ENCODE assay signal across 23 cellular contexts in genomic region chr1:170583186-170583585, GRCh38. TPM values are rescaled to one million over a fixed set of nuclear protein-coding genes. Genes with fewer than 3 reads are reported as not detected.
DNase-seq lines count a peak whose midpoint lies in the region; ATAC-seq, FAIRE-seq and TF ChIP-seq lines count a peak whose summit lies in the region.
"Had no signal": no experiment of that assay in that cellular context is flagged by ENCODE, and none has a peak within 500 bp of the region (broad histone marks: within the 10 kb centered on the region; RNA-seq: fewer than 3 reads in every experiment).

No MANE protein-coding gene starts in this region.

- POLR2A ChIA-PET in GM12878 (lab: Charles Lee): no interaction called here

- no peaks in the 10 kb centered on the region; the same call in 1 of the 2 replicates for H3F3A ChIP-seq in GM23338 (replicated peaks; ENCODE audit: low read depth)

- peaks cover 44% of the 10 kb centered on the region for H3K4me1 Mint-ChIP-seq in GM23338

- H2AFZ ChIP-seq in GM23338: no peak overlapping the region
- H2AFZ ChIP-seq in GM12878 (ENCODE audit: control insufficient read depth, low read depth, low read length): no peak overlapping the region

- SMC1A ChIA-PET in GM12878 (lab: Charles Lee; ENCODE audit: uncharacterized antibody, unreplicated experiment): interaction anchor here (0.8 to 3.1 kb wide), 6 partner anchors 8 to 74 kb away, joined by 3 to 13 read pairs (median 5); no protein-coding TSS in a partner anchor

- H3K4me2 ChIP-seq in GM23338: no peak overlapping the region
- no peak overlapping the region for H3K4me2 ChIP-seq in GM12878 (ENCODE audit: control insufficient read depth, insufficient read depth)

- in situ Hi-C loops in GM12878 (cut with MboI): no loop called here

- H3K27me3 ChIP-seq in GM23338 (ENCODE audit: insufficient read depth) (peaks cover 47% of the 10 kb centered on the region), GM12878 (replicated peaks in 1 of 2; ENCODE audit: control insufficient read depth in 2 of 2, insufficient read depth in 2 of 2, low read length in 1 of 2) (no peaks in the 10 kb centered on the region), WERI-Rb-1 (ENCODE audit: insufficient read depth, low read depth, severe bottlenecking) (no peaks in the 10 kb centered on the region)

- H3K4me3 ChIP-seq in GM23338 (no peak overlapping the region), GM12878 (no peak overlapping the region), WERI-Rb-1 (ENCODE audit: low read depth, low read length) (no peak overlapping the region)
- H3K4me3 ChIP-seq: MG63, SK-N-MC had no signal

- H3K79me2 ChIP-seq in GM23338 (replicated peaks; ENCODE audit: insufficient read depth): no peaks in the 10 kb centered on the region
- no peaks in the 10 kb centered on the region for H3K79me2 ChIP-seq in GM12878 (ENCODE audit: control insufficient read depth, insufficient read depth, low read length)

- TF ChIP-seq RAD21 in GM12878 (IDR thresholded peaks at IDR 0.05; ENCODE audit: insufficient read depth, low read depth, low read length): no peak

- peaks cover 11% of the 10 kb centered on the region for H3K27me3 Mint-ChIP-seq in GM23338 (ENCODE audit: insufficient read depth, low read depth, poor library complexity)

- no peaks in the 10 kb centered on the region for H3K9me3 Mint-ChIP-seq in GM23338

- H3K9me3 ChIP-seq in GM12878 (replicated peaks; ENCODE audit: control insufficient read depth, insufficient read depth, low read length) (no peaks in the 10 kb centered on the region), WERI-Rb-1 (ENCODE audit: severe bottlenecking) (no peaks in the 10 kb centered on the region)
- H3K9me3 ChIP-seq: MG63 had no signal

- no peaks in the 10 kb centered on the region for H3K36me3 Mint-ChIP-seq in GM23338 (ENCODE audit: low read depth)

- FAIRE-seq in GM12878 (lab: Jason Lieb, UNC): no peak
- FAIRE-seq: GM18507 had no signal

- intact Hi-C loops in GM12878 (cut with micrococcal nuclease; ENCODE audit: unreplicated experiment): no loop called here

- no peaks in the 10 kb centered on the region for H3K9me2 ChIP-seq in GM23338 (ENCODE audit: insufficient read depth)

- TF ChIP-seq POLR2A in GM12878 (IDR thresholded peaks at IDR 0.05; ENCODE audit: low read depth, low read length): no peak

- RAD21 ChIA-PET in GM12878 (lab: Charles Lee; ENCODE audit: unreplicated experiment): interaction anchor here (1.1 kb wide), 1 partner anchor 43 kb away, joined by 4 read pairs; no protein-coding TSS in a partner anchor

- CTCF ChIA-PET in GM12878 (lab: Yijun Ruan, JAX): interaction anchor here (0.9 to 2.5 kb wide), 3 partner anchors 34 to 76 kb away, joined by 3 to 6 read pairs (median 3); no protein-coding TSS in a partner anchor

- 5% methylated on average over 3 of the region's 3 CpGs for whole genome bisulfite sequencing in GM12878 (ENCODE audit: insufficient coverage, insufficient replicate concordance, low lambda C conversion rate, missing lambda C conversion rate)

- H3K36me3 ChIP-seq in GM23338 (ENCODE audit: insufficient read depth): no peaks in the 10 kb centered on the region
- no peaks in the 10 kb centered on the region for H3K36me3 ChIP-seq in GM12878 (ENCODE audit: control insufficient read depth in 2 of 2, insufficient read depth in 2 of 2, low read length in 1 of 2)
- H3K36me3 ChIP-seq in WERI-Rb-1: no peaks in the 10 kb centered on the region
- H3K36me3 ChIP-seq: MG63 had no signal

- no peak for DNase-seq in GM23338 (ENCODE audit: low spot score)
- peak; percentile 32 to 46 for DNase-seq in NCI-H187 (lab: John Stamatoyannopoulos, UW)
- DNase-seq in NCI-H2171 treated with DMSO at 0.1 percent for 48 hours (lab: John Stamatoyannopoulos, UW): peak; percentile 88
- DNase-seq in GM12878 (ENCODE audit: low read depth, low spot score): no peak
- DNase-seq in HUDEP-2 (lab: John Stamatoyannopoulos, UW; ENCODE audit: unreplicated experiment in 76 of 76): no peak
- DNase-seq in WERI-Rb-1: no peak
- DNase-seq: Calu3, DND-41, KBM-7, MG63, NCI-H1694 treated with DMSO at 0.1 percent for 48 hours, NCI-H2107, NCI-H226, NCI-H510A, NCI-H748 treated with DMSO at 0.1 percent for 48 hours, SIG-M5 had no signal

- no TSS peak for BruUV-seq in GM12878 (replicated peaks; lab: Mats Ljungman, UMichigan)

- ATAC-seq in GM23338 (peak; percentile 24; the same call in 1 of the 3 replicates), GM12878 (no peak), GM19467 (IDR thresholded peaks at IDR 0.05; ENCODE audit: unreplicated experiment) (no peak), GM18873 (IDR thresholded peaks at IDR 0.05; ENCODE audit: low FRiP score, unreplicated experiment) (no peak)
- ATAC-seq: HCT116, Panc1 had no signal

- no peak overlapping the region for H3K27ac Mint-ChIP-seq in GM23338

- H4K20me1 ChIP-seq in GM23338 (replicated peaks; ENCODE audit: insufficient read depth) (no peaks in the 10 kb centered on the region), GM12878 (ENCODE audit: control insufficient read depth, insufficient read depth) (no peaks in the 10 kb centered on the region)

- no peak for TF ChIP-seq EP300 in GM12878 (IDR thresholded peaks at IDR 0.05; ENCODE audit: borderline replicate concordance in 1 of 2, control insufficient read depth in 1 of 2, low read depth in 2 of 2, low read length in 2 of 2)

- no peak overlapping the region for H3K27ac ChIP-seq in GM23338 (ENCODE audit: low read depth)
- no peak overlapping the region for H3K27ac ChIP-seq in GM12878 (ENCODE audit: control insufficient read depth, insufficient read depth)
- no peak overlapping the region for H3K27ac ChIP-seq in WERI-Rb-1
- H3K27ac ChIP-seq: RWPE1, SK-N-MC had no signal

- H3K9ac ChIP-seq in GM12878 (ENCODE audit: control insufficient read depth, insufficient read depth, low read length): no peak overlapping the region

- no peak overlapping the region for H3K4me3 Mint-ChIP-seq in GM23338

- H3K4me1 ChIP-seq in GM23338 (ENCODE audit: insufficient read depth): peaks cover 22% of the 10 kb centered on the region
- no peaks in the 10 kb centered on the region for H3K4me1 ChIP-seq in GM12878 (ENCODE audit: control insufficient read depth, insufficient read depth, low read length)

- TF ChIP-seq CTCF in GM23338 (conservative IDR thresholded peaks at IDR 0.05; ENCODE audit: low read depth in 2 of 2) (0 out of 4 replicates have a peak, but pooled peaks of 1 of the 2 experiments have one; percentile 3), GM12878 (IDR thresholded peaks at IDR 0.05 in 2 of 3, conservative IDR thresholded peaks at IDR 0.05 in 1 of 3; ENCODE audit: control insufficient read depth in 2 of 3, extremely low read depth in 1 of 3, insufficient read depth in 1 of 3, low read depth in 3 of 3, low read length in 3 of 3) (no peak), WERI-Rb-1 (IDR thresholded peaks at IDR 0.05; ENCODE audit: low read depth, low read length) (no peak)

TF ChIP-seq in GM23338, 12 proteins besides CTCF, POLR2A, EP300 and RAD21 (continues in another document):
- no peak for TF ChIP-seq EZH2 (IDR thresholded peaks at IDR 0.05; ENCODE audit: low read depth, unreplicated experiment)
- TF ChIP-seq STAT1 (IDR thresholded peaks at IDR 0.05; ENCODE audit: unreplicated experiment): no peak
- TF ChIP-seq ETS1 (IDR thresholded peaks at IDR 0.05): no peak
- no peak for TF ChIP-seq ZNF331 (CRISPR knock-in tag; IDR thresholded peaks at IDR 0.05; ENCODE audit: low read depth)

TF ChIP-seq in GM12878, 131 proteins besides CTCF, POLR2A, EP300 and RAD21:
- peak; percentile 29; the same call in 1 of the 2 replicates for TF ChIP-seq IKZF1 (conservative IDR thresholded peaks at IDR 0.05)
- TF ChIP-seq ELK1 (IDR thresholded peaks at IDR 0.05; ENCODE audit: low read depth, low read length): no peak

RNA-seq across cellular contexts. Expression of gene GORAB, which starts 51.2 kb away (rescaled TPM):
- total RNA-seq in GM23338 (2014; rRNA removed; shearing (Covaris generic)): 11.6 and 21.1 TPM in 2 replicates
- 10.4 and 10.9 TPM in 2 replicates for polyA plus RNA-seq in GM23338 (2016; fragmentation: Nextera tagmentation; extraction: Ambion mirVana)
- 56.4 and 59.5 TPM in 2 replicates for total RNA-seq in GM12878 (2013; cell fraction: nucleolus; rRNA removed)
- 11.5 and 11.8 TPM in 2 replicates for total RNA-seq in GM12878 (2014; rRNA removed)
- total RNA-seq in GM12878 (2014; rRNA removed; fragmentation: Illumina TruSeq; extraction: Trizol): 10.5 and 13.0 TPM in 2 replicates
- total RNA-seq in GM12878 (2021): 9.0 and 10.2 TPM in 2 replicates
- polyA plus RNA-seq in GM12878 (2011; ENCODE audit: low read depth): 6.6 TPM
- polyA plus RNA-seq in GM12878 (2011; rRNA removed): 38.6 and 50.8 TPM in 2 replicates
- 11.3 and 11.4 TPM in 2 replicates for polyA plus RNA-seq in GM12878 (2011; cell fraction: cytosol; rRNA removed)
- 37.0 and 52.2 TPM in 2 replicates for polyA plus RNA-seq in GM12878 (2011; cell fraction: nucleus; rRNA removed)
- 9.5 and 10.7 TPM in 2 replicates for polyA plus RNA-seq in GM12878 (2012)
- 15.9 and 16.2 TPM in 2 replicates for polyA plus RNA-seq in GM12878 (2014; fragmentation: Illumina TruSeq; extraction: Trizol)
- 1 to 10 TPM; 5.5 to 7.6 TPM for polyA plus RNA-seq in GM12878 (2014; fragmentation: Nextera tagmentation; extraction: Ambion mirVana)
- 11.4 and 12.8 TPM in 2 replicates for polyA plus RNA-seq in GM12878 (2014; rRNA removed)
- 1 to 10 TPM; 9.3 to 9.7 TPM for polyA plus RNA-seq in GM12878 (2016; fragmentation: Nextera tagmentation; extraction: Ambion mirVana)
- 20.6 and 24.1 TPM in 2 replicates for polyA minus RNA-seq in GM12878 (2011; rRNA and poly(A)+ RNA removed)
- polyA minus RNA-seq in GM12878 (2011; cell fraction: cytosol; rRNA and poly(A)+ RNA removed): 8.9 and 9.2 TPM in 2 replicates
- polyA minus RNA-seq in GM12878 (2011; cell fraction: nucleus; rRNA and poly(A)+ RNA removed): 28.0 and 33.8 TPM in 2 replicates

Comparison
In these comparisons a context has a peak if more than half of its experiments do, and no peak if none do; other contexts are left out.
1. DNase-seq: peak in NCI-H187 (2 of 2) and NCI-H2171 treated with DMSO at 0.1 percent for 48 hours (single experiment); none in GM23338 (single experiment), GM12878 (single experiment), HUDEP-2 (0 of 76) and WERI-Rb-1 (single experiment).